ENCODE assay signal across 27 cellular contexts in genomic region chr6:38389875-38390274, GRCh38.
DNase-seq lines count a peak whose midpoint lies in the region; ATAC-seq and TF ChIP-seq lines count a peak whose summit lies in the region.
"Had no signal": no experiment of that assay in that cellular context is flagged by ENCODE, and none has a peak within 500 bp of the region (broad histone marks: within the 10 kb centered on the region; RNA-seq: fewer than 3 reads in every experiment).

No MANE protein-coding gene starts in this region.

- DNase-seq in aorta: no peak
- DNase-seq: 8988T; ACHN; AML-193; BE2C; C1 segment of cervical spinal cord; Caco-2; Calu3; CD4-positive, alpha-beta memory T cell; CD4-positive, alpha-beta T cell; CD4-positive, CD25-positive, alpha-beta regulatory T cell; CD8-positive, alpha-beta memory T cell; CD8-positive, alpha-beta T cell; COR-L47; DMS 273 treated with DMSO at 0.1 percent for 48 hours; DMS153; DMS53; DMS79; DMS79 treated with DMSO at 0.1 percent for 48 hours; DND-41; EL had no signal

- H3K9me3 ChIP-seq in neural cell (ENCODE audit: low read length) (no peaks in the 10 kb centered on the region), aorta (ENCODE audit: control insufficient read depth, low read length) (no peaks in the 10 kb centered on the region)
- H3K9me3 ChIP-seq: A549; BE2C; BLaER1; BLaER1 treated with 17β-estradiol and CSF1 and Interleukin-3, amounts not matched to agents 10 nM and 100 nM; Caco-2 had no signal

- no peaks in the 10 kb centered on the region for H3K79me2 ChIP-seq in neural cell (replicated peaks; ENCODE audit: insufficient read depth, low read length)

- H3K36me3 ChIP-seq in neural cell (ENCODE audit: insufficient read depth, low read length) (no peaks in the 10 kb centered on the region), aorta (ENCODE audit: control insufficient read depth in 1 of 2, insufficient read depth in 2 of 2, low read length in 1 of 2) (no peaks in the 10 kb centered on the region)
- H3K36me3 ChIP-seq: BE2C; BLaER1; BLaER1 treated with 17β-estradiol and CSF1 and Interleukin-3, amounts not matched to agents 10 nM and 100 nM had no signal

- TF ChIP-seq CTCF in neural cell (IDR thresholded peaks at IDR 0.05; ENCODE audit: poor library complexity, severe bottlenecking): no peak

- H2AFZ ChIP-seq in neural cell (ENCODE audit: low read depth, low read length): no peak overlapping the region

- H3F3A ChIP-seq in neural cell (ENCODE audit: insufficient read depth, low read length, poor library complexity, severe bottlenecking): no peaks in the 10 kb centered on the region

- TF ChIP-seq RAD21 in neural cell (conservative IDR thresholded peaks at IDR 0.05): peak; percentile 7

- no peaks in the 10 kb centered on the region for H4K20me1 ChIP-seq in neural cell (ENCODE audit: insufficient read depth)
- H4K20me1 ChIP-seq: BLaER1; BLaER1 treated with 17β-estradiol and CSF1 and Interleukin-3, amounts not matched to agents 10 nM and 100 nM had no signal

- H3K9me2 ChIP-seq in neural cell (ENCODE audit: insufficient read depth, low read length): no peaks in the 10 kb centered on the region

- WGBS in aorta, 2 donors: 96 to 97% methylated on average over 5 of the region's 5 CpGs

- H3K4me2 ChIP-seq in neural cell (ENCODE audit: low read length): peak overlapping the region; percentile 26
- H3K4me2 ChIP-seq: A549; BLaER1; BLaER1 treated with 17β-estradiol and CSF1 and Interleukin-3, amounts not matched to agents 10 nM and 100 nM had no signal

- H3K27me3 ChIP-seq in neural cell (ENCODE audit: insufficient read depth, low read depth, low read length) (no peaks in the 10 kb centered on the region), aorta (ENCODE audit: control insufficient read depth in 1 of 2, insufficient read depth in 2 of 2, low read length in 1 of 2) (no peaks in the 10 kb centered on the region)
- H3K27me3 ChIP-seq: BE2C; BLaER1; BLaER1 treated with 17β-estradiol and CSF1 and Interleukin-3, amounts not matched to agents 10 nM and 100 nM had no signal

- H3K9ac ChIP-seq in neural cell (ENCODE audit: low read length): peak overlapping the region; percentile 1
- H3K9ac ChIP-seq: BLaER1; BLaER1 treated with 17β-estradiol and CSF1 and Interleukin-3, amounts not matched to agents 10 nM and 100 nM had no signal

- no peak for ATAC-seq in aorta (ENCODE audit: low FRiP score)
- ATAC-seq: A549; CD8-positive, alpha-beta T cell had no signal

- intact Hi-C loops in aorta (cut with DNase I): no loop called here

- H3K4me3 ChIP-seq in neural cell (ENCODE audit: low read length) (peak overlapping the region; percentile 31), aorta (ENCODE audit: low read length in 2 of 2) (no peak overlapping the region)
- H3K4me3 ChIP-seq: A549; BLaER1; BLaER1 treated with 17β-estradiol and CSF1 and Interleukin-3, amounts not matched to agents 10 nM and 100 nM had no signal

- H3K27ac ChIP-seq in neural cell (ENCODE audit: low read length) (peak overlapping the region; percentile 50), aorta (ENCODE audit: low read depth in 1 of 2, low read length in 2 of 2) (no peak overlapping the region)
- H3K27ac ChIP-seq: 22Rv1; A549; BLaER1; BLaER1 treated with 17β-estradiol and CSF1 and Interleukin-3, amounts not matched to agents 10 nM and 100 nM; C4-2B had no signal

- TF ChIP-seq EP300 in neural cell (conservative IDR thresholded peaks at IDR 0.05; ENCODE audit: poor library complexity, severe bottlenecking): peak; percentile 90

- no peaks in the 10 kb centered on the region for H3K4me1 ChIP-seq in aorta (ENCODE audit: control insufficient read depth in 1 of 2, insufficient read depth in 2 of 2, low read length in 2 of 2)
- H3K4me1 ChIP-seq: BLaER1 had no signal

TF ChIP-seq in neural cell, 6 proteins besides CTCF, POLR2A, EP300 and RAD21:
- TF ChIP-seq POLR2AphosphoS5 (IDR thresholded peaks at IDR 0.05): peak; percentile 76
- TF ChIP-seq SMC3 (conservative IDR thresholded peaks at IDR 0.05; ENCODE audit: poor library complexity): no peak
- TF ChIP-seq TAF1 (IDR thresholded peaks at IDR 0.05; ENCODE audit: low read depth): no peak
